28 cellular contexts compared by ENCODE assay signal in genomic region chr17:7818746-7819645, GRCh38.
"Had no signal": no experiment of that assay in that cellular context is flagged by ENCODE, and none has a peak within 500 bp of the region (broad histone marks: within the 10 kb centered on the region; RNA-seq: fewer than 3 reads in every experiment).

No MANE protein-coding gene starts in this region.

- H3K4me3 Mint-ChIP-seq: endodermal cell; mesothelial cell of epicardium; naive B cell; natural killer cell treated with Interleukin-12 subunit alpha and Interleukin-12 subunit beta and Interleukin-15 and Interleukin-18, amount 100 ng/mL, for 72 hours; neural crest cell; stimulated activated memory B cell treated with anti-CD40 and anti-IgM and Interleukin-4, amounts not matched to agents 10 μg/mL and 1 μg/mL and 100 μg/mL, for 72 hours; stimulated activated naive CD8-positive, alpha-beta T cell treated with anti-CD3 and anti-CD28 coated beads, Interleukin-15, Interleukin-2, amounts not matched to agents 100 ng/mL and 50 ng/mL, for 24 hours had no signal

- H3K4me3 ChIP-seq: dorsolateral prefrontal cortex, esophagus squamous epithelium, heart right ventricle, left lung, mucosa of descending colon, prostate gland, right atrium auricular region, smooth muscle cell, suprapubic skin, transverse colon, vagina had no signal

- DNase-seq: effector CD8-positive, alpha-beta T cell; esophagus squamous epithelium; foreskin melanocyte; glutamatergic neuron; heart right ventricle; hippocampal formation; left cardiac atrium; left lung; mesenchymal stem cell; mucosa of descending colon; naive B cell; nucleus accumbens; stimulated activated CD4-positive, alpha-beta T cell treated with anti-CD3 and anti-CD28 coated beads, Interleukin-2, amount 100 ng/mL, for 24 hours; stimulated activated CD4-positive, alpha-beta T cell treated with anti-CD3 and anti-CD28 coated beads, Interleukin-4, amount 100 ng/mL, for 24 hours; transverse colon had no signal

- H3K27me3 ChIP-seq: dorsolateral prefrontal cortex, left lung, right atrium auricular region, transverse colon, vagina had no signal

- H3K27ac Mint-ChIP-seq: endodermal cell; mesothelial cell of epicardium; natural killer cell treated with Interleukin-12 subunit alpha and Interleukin-12 subunit beta and Interleukin-15 and Interleukin-18, amount 100 ng/mL, for 72 hours; stimulated activated memory B cell treated with anti-CD40 and anti-IgM and Interleukin-4, amounts not matched to agents 10 μg/mL and 1 μg/mL and 100 μg/mL, for 72 hours; stimulated activated naive CD8-positive, alpha-beta T cell treated with anti-CD3 and anti-CD28 coated beads, Interleukin-15, Interleukin-2, amounts not matched to agents 100 ng/mL and 50 ng/mL, for 24 hours had no signal

- H3K9me3 Mint-ChIP-seq: endodermal cell; mesothelial cell of epicardium; naive B cell; natural killer cell treated with Interleukin-12 subunit alpha and Interleukin-12 subunit beta and Interleukin-15 and Interleukin-18, amount 100 ng/mL, for 72 hours; neural crest cell; stimulated activated memory B cell treated with anti-CD40 and anti-IgM and Interleukin-4, amounts not matched to agents 10 μg/mL and 1 μg/mL and 100 μg/mL, for 72 hours; stimulated activated naive CD8-positive, alpha-beta T cell treated with anti-CD3 and anti-CD28 coated beads, Interleukin-15, Interleukin-2, amounts not matched to agents 100 ng/mL and 50 ng/mL, for 24 hours had no signal

- H3K27ac ChIP-seq: dorsolateral prefrontal cortex, esophagus squamous epithelium, heart right ventricle, left lung, prostate gland, right atrium auricular region, suprapubic skin, transverse colon, vagina had no signal

- H3K9me3 ChIP-seq: esophagus squamous epithelium, heart right ventricle, left lung, mucosa of descending colon, prostate gland, right atrium auricular region, suprapubic skin, transverse colon, vagina had no signal

- ATAC-seq: left cardiac atrium; left lung; mucosa of descending colon; sciatic nerve; stimulated activated memory B cell treated with anti-CD40 and anti-IgM and Interleukin-4, amounts not matched to agents 10 μg/mL and 1 μg/mL and 100 μg/mL, for 72 hours had no signal

- H3K4me2 ChIP-seq: smooth muscle cell had no signal

- H3K4me1 Mint-ChIP-seq: neural crest cell had no signal

- H3K36me3 ChIP-seq: esophagus squamous epithelium, heart right ventricle, left lung, prostate gland, right atrium auricular region, suprapubic skin, transverse colon, vagina had no signal

- H3K36me3 Mint-ChIP-seq: mesothelial cell of epicardium; naive B cell; natural killer cell treated with Interleukin-12 subunit alpha and Interleukin-12 subunit beta and Interleukin-15 and Interleukin-18, amount 100 ng/mL, for 72 hours; stimulated activated memory B cell treated with anti-CD40 and anti-IgM and Interleukin-4, amounts not matched to agents 10 μg/mL and 1 μg/mL and 100 μg/mL, for 72 hours had no signal

- H3K27me3 Mint-ChIP-seq: stimulated activated naive CD8-positive, alpha-beta T cell treated with anti-CD3 and anti-CD28 coated beads, Interleukin-15, Interleukin-2, amounts not matched to agents 100 ng/mL and 50 ng/mL, for 24 hours had no signal

- H3K4me1 ChIP-seq: heart right ventricle, left lung, prostate gland, right atrium auricular region, suprapubic skin, transverse colon, vagina had no signal
